8 cellular contexts compared by ENCODE assay signal in the genomic region with DNA sequence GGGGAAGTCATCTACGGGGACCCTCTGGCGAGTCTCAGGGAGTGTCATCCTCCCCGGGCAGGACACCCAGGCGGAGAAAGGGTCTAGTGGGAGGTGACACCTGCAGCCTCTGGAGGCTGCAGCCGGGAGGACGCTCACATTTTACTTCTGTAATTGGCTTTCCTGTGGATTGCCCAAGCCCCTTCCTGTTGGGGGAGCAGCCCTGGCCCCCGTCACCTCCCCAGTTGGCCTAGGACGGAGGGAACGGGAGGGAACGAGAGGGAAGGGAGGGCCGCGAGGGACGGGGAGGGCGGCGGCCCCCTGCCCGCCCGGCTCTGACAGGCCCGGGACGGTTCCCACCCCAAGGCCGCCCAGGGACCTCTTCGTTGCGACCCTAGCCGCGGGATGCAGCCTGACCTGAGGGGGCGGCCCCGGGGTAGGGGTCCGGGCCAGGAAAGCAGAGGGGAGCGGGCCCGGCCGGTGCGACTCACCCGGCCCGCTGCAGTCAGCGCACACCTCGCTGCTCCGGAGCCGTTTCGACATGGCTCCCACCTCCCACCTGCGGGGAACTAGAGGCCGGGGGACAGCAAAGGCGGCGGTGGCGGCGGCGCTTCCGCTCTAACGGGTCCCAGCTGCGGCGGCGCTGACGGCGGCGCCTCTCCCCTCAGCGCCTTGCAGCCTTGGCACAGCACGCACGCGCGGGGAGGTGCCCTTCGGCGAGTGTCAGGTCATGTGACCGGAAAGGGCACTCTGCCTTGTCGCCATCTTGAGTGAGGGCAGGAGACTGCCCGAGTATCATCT. TPM values are rescaled to one million over a fixed set of nuclear protein-coding genes. Genes with fewer than 3 reads are reported as not detected.
DNase-seq lines count a peak whose midpoint lies in the region; ATAC-seq and TF ChIP-seq lines count a peak whose summit lies in the region.

A gene with protein sequence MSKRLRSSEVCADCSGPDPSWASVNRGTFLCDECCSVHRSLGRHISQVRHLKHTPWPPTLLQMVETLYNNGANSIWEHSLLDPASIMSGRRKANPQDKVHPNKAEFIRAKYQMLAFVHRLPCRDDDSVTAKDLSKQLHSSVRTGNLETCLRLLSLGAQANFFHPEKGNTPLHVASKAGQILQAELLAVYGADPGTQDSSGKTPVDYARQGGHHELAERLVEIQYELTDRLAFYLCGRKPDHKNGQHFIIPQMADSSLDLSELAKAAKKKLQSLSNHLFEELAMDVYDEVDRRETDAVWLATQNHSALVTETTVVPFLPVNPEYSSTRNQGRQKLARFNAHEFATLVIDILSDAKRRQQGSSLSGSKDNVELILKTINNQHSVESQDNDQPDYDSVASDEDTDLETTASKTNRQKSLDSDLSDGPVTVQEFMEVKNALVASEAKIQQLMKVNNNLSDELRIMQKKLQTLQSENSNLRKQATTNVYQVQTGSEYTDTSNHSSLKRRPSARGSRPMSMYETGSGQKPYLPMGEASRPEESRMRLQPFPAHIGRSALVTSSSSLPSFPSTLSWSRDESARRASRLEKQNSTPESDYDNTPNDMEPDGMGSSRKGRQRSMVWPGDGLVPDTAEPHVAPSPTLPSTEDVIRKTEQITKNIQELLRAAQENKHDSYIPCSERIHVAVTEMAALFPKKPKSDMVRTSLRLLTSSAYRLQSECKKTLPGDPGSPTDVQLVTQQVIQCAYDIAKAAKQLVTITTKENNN (minus strand): TSS at position 666 of the 780 bp plus-strand sequence. CDS start 144 bp downstream, at position 522.

- TF ChIP-seq POLR2A in GM15510 (IDR thresholded peaks at IDR 0.05; ENCODE audit: borderline replicate concordance, extremely low read depth, insufficient read length): peak; percentile 88

- peak within 1 kb of the TSS; percentile 93 for H3K4me3 Mint-ChIP-seq in T-helper 17 cell
- H3K4me3 Mint-ChIP-seq in progenitor cell of endocrine pancreas (ENCODE audit: low read depth): peak within 1 kb of the TSS; percentile 82

- peak; percentile 79 to 95 for DNase-seq in NCI-H187 (lab: John Stamatoyannopoulos, UW)
- peak; percentile 89 to 93 (median 91) for DNase-seq in T-helper 17 cell
- peak; percentile 46 to 95 (median 84) for DNase-seq in amygdala (lab: John Stamatoyannopoulos, UW)
- DNase-seq in left ventricle myocardium inferior: peak; percentile 95
- peak; percentile 74 for DNase-seq in progenitor cell of endocrine pancreas (ENCODE audit: low spot score, unreplicated experiment)
- DNase-seq in upper lobe of right lung: peak; percentile 97

- H3K4me3 ChIP-seq in left ventricle myocardium inferior (peak within 1 kb of the TSS; percentile 97), upper lobe of right lung (peak within 1 kb of the TSS; percentile 83)

- intact Hi-C loops in left ventricle myocardium inferior (cut with micrococcal nuclease) (no loop called here), upper lobe of right lung (cut with DNase I) (no loop called here)

- H3K27me3 Mint-ChIP-seq in T-helper 17 cell (no peaks in the 10 kb centered on the region), progenitor cell of endocrine pancreas (no peaks in the 10 kb centered on the region)

- H3K27ac Mint-ChIP-seq in T-helper 17 cell (peak within 1 kb of the TSS; percentile 94), progenitor cell of endocrine pancreas (peak within 1 kb of the TSS; percentile 59)

- TF ChIP-seq CTCF in left ventricle myocardium inferior (IDR thresholded peaks at IDR 0.05; ENCODE audit: borderline replicate concordance) (no peak), progenitor cell of endocrine pancreas (IDR thresholded peaks at IDR 0.05; ENCODE audit: unreplicated experiment) (peak; percentile 9), upper lobe of right lung (IDR thresholded peaks at IDR 0.05) (no peak)

- H3K4me1 ChIP-seq in left ventricle myocardium inferior (peaks cover 72% of the 10 kb centered on the region), upper lobe of right lung (peaks cover 32% of the 10 kb centered on the region)

- no peaks in the 10 kb centered on the region for H3K9me3 Mint-ChIP-seq in progenitor cell of endocrine pancreas (ENCODE audit: low read depth)

- H3K36me3 Mint-ChIP-seq in T-helper 17 cell (ENCODE audit: low read depth) (peaks cover 7% of the 10 kb centered on the region), progenitor cell of endocrine pancreas (ENCODE audit: insufficient read depth) (peaks cover 4% of the 10 kb centered on the region)

- H3K4me1 Mint-ChIP-seq in T-helper 17 cell: peaks cover 43% of the 10 kb centered on the region
- H3K4me1 Mint-ChIP-seq in progenitor cell of endocrine pancreas (ENCODE audit: low read depth): peaks cover 21% of the 10 kb centered on the region

- peak within 1 kb of the TSS; percentile 94 for H3K27ac ChIP-seq in left ventricle myocardium inferior (replicated peaks)
- H3K27ac ChIP-seq in upper lobe of right lung: peak within 1 kb of the TSS; percentile 82

- H3K27me3 ChIP-seq in left ventricle myocardium inferior (ENCODE audit: low read depth) (no peaks in the 10 kb centered on the region), upper lobe of right lung (no peaks in the 10 kb centered on the region)

- ATAC-seq in HG02938 (IDR thresholded peaks at IDR 0.05; ENCODE audit: unreplicated experiment): peak; percentile 53
- ATAC-seq in T-helper 17 cell: peak; percentile 77
- ATAC-seq in upper lobe of right lung: peak; percentile 91

- peaks cover 10% of the 10 kb centered on the region for H3K36me3 ChIP-seq in left ventricle myocardium inferior
- peaks cover 7% of the 10 kb centered on the region for H3K36me3 ChIP-seq in upper lobe of right lung

- H3K9me3 ChIP-seq in T-helper 17 cell (ENCODE audit: control insufficient read depth, low read length, poor library complexity, severe bottlenecking): no peaks in the 10 kb centered on the region
- H3K9me3 ChIP-seq in left ventricle myocardium inferior (replicated peaks): no peaks in the 10 kb centered on the region
- H3K9me3 ChIP-seq in upper lobe of right lung: no peaks in the 10 kb centered on the region

RNA-seq across cellular contexts. Expression of the gene that starts here (rescaled TPM):
- 10 to 100 TPM; 84.9 to 95.9 TPM for total RNA-seq in T-helper 17 cell
- total RNA-seq in left ventricle myocardium inferior: 50.5 TPM
- 37.5 and 40.7 TPM in 2 replicates for total RNA-seq in progenitor cell of endocrine pancreas
- total RNA-seq in upper lobe of right lung: 52.1 TPM

Comparison
In these comparisons a context has a peak if more than half of its experiments do, and no peak if none do; other contexts are left out.
1. Peak in every context shown above with its lines: DNase-seq, ATAC-seq, H3K4me3 ChIP-seq and H3K27ac ChIP-seq.